Comparison of ENCODE assay signal across 16 cellular contexts in genomic region chr14:89792489-89793366, GRCh38.
DNase-seq lines count a peak whose midpoint lies in the region; ATAC-seq, FAIRE-seq and TF ChIP-seq lines count a peak whose summit lies in the region.
"Had no signal": no experiment of that assay in that cellular context is flagged by ENCODE, and none has a peak within 500 bp of the region (broad histone marks: within the 10 kb centered on the region; RNA-seq: fewer than 3 reads in every experiment).

No MANE protein-coding gene starts in this region.

- ATAC-seq in activated T-helper 17 cell treated with anti-CD3 and anti-CD28 coated beads, Interleukin-2, amount 50 U/mL, for 72 hours (replicated peaks), result no peak
- ATAC-seq in left colon, result no peak
- ATAC-seq: T-helper 17 cell had no signal

- no peaks in the 10 kb centered on the region for H3K9me3 Mint-ChIP-seq in activated T-helper 17 cell treated with anti-CD3 and anti-CD28 coated beads, Interleukin-2, amount 50 U/mL, for 72 hours
- H3K9me3 Mint-ChIP-seq: activated naive CD8-positive, alpha-beta T cell treated with anti-CD3 and anti-CD28 coated beads for 36 hours had no signal

- TF ChIP-seq CTCF in fibroblast of pulmonary artery (IDR thresholded peaks at IDR 0.05; ENCODE audit: low read length, missing control alignments) (no peak), uterus (IDR thresholded peaks at IDR 0.05) (no peak), testis (IDR thresholded peaks at IDR 0.05) (no peak)

- no peaks in the 10 kb centered on the region for H3K4me1 ChIP-seq in uterus
- no peaks in the 10 kb centered on the region for H3K4me1 ChIP-seq in testis
- H3K4me1 ChIP-seq: parathyroid adenoma had no signal

- no peak for FAIRE-seq in GM12891 (lab: Jason Lieb, UNC)
- FAIRE-seq: GM12892 had no signal

- H3K36me3 Mint-ChIP-seq in activated T-helper 17 cell treated with anti-CD3 and anti-CD28 coated beads, Interleukin-2, amount 50 U/mL, for 72 hours (ENCODE audit: low read depth), result no peaks in the 10 kb centered on the region
- H3K36me3 Mint-ChIP-seq: activated naive CD8-positive, alpha-beta T cell treated with anti-CD3 and anti-CD28 coated beads for 36 hours had no signal

- no peaks in the 10 kb centered on the region for H3K9me3 ChIP-seq in uterus
- no peaks in the 10 kb centered on the region for H3K9me3 ChIP-seq in testis

- no peaks in the 10 kb centered on the region for H3K4me1 Mint-ChIP-seq in activated T-helper 17 cell treated with anti-CD3 and anti-CD28 coated beads, Interleukin-2, amount 50 U/mL, for 72 hours
- H3K4me1 Mint-ChIP-seq: activated naive CD8-positive, alpha-beta T cell treated with anti-CD3 and anti-CD28 coated beads for 36 hours; T-helper 17 cell had no signal

- TF ChIP-seq POLR2A in uterus (IDR thresholded peaks at IDR 0.05), result no peak
- TF ChIP-seq POLR2A in GM12891 (IDR thresholded peaks at IDR 0.05; ENCODE audit: low read depth, low read length), result no peak
- TF ChIP-seq POLR2A in testis (IDR thresholded peaks at IDR 0.05), result no peak

- H3K27me3 ChIP-seq in uterus (no peaks in the 10 kb centered on the region), testis (no peaks in the 10 kb centered on the region)

- intact Hi-C loops in uterus (cut with DNase I; ENCODE audit: low total_unique reads) (no loop called here), left colon (cut with DNase I, micrococcal nuclease) (no loop called here), testis (cut with DNase I; ENCODE audit: low total_unique reads) (no loop called here)

- no peaks in the 10 kb centered on the region for H3K36me3 ChIP-seq in uterus
- no peaks in the 10 kb centered on the region for H3K36me3 ChIP-seq in testis (ENCODE audit: low read depth, missing control alignments)

- peak overlapping the region in 1 of 2 donors; percentile 42 for H3K27ac ChIP-seq in uterus
- H3K27ac ChIP-seq in testis, result no peak overlapping the region
- H3K27ac ChIP-seq: parathyroid adenoma had no signal

- H3K4me3 ChIP-seq in fibroblast of pulmonary artery (replicated peaks; ENCODE audit: low read depth, low read length), result no peak overlapping the region
- H3K4me3 ChIP-seq in uterus, result no peak overlapping the region
- no peak overlapping the region for H3K4me3 ChIP-seq in testis

- 86 to 87% methylated on average over 12 of the region's 12 CpGs for WGBS in testis, 2 donors

- DNase-seq in fibroblast of pulmonary artery (ENCODE audit: low read depth), result peak; percentile 53
- peak; percentile 58 for DNase-seq in myocyte (ENCODE audit: low read depth)
- DNase-seq in uterus, result peak; percentile 38 to 48
- DNase-seq in GM12891 (ENCODE audit: insufficient read length, low spot score), result no peak
- DNase-seq in left colon, result no peak
- no peak for DNase-seq in testis
- DNase-seq: activated CD4-positive, alpha-beta T cell treated with anti-CD3 and anti-CD28 coated beads for 1 hour; activated CD8-positive, alpha-beta memory T cell treated with anti-CD3 and anti-CD28 coated beads, Interleukin-2, amount 50 U/mL, for 48 hours; activated naive CD8-positive, alpha-beta T cell treated with anti-CD3 and anti-CD28 coated beads for 36 hours; midbrain; RPMI8226; T-helper 17 cell had no signal

- H3K4me3 Mint-ChIP-seq in activated T-helper 17 cell treated with anti-CD3 and anti-CD28 coated beads, Interleukin-2, amount 50 U/mL, for 72 hours, result no peak overlapping the region
- H3K4me3 Mint-ChIP-seq: activated naive CD8-positive, alpha-beta T cell treated with anti-CD3 and anti-CD28 coated beads for 36 hours; CD14-positive monocyte; T-helper 17 cell had no signal

- no peaks in the 10 kb centered on the region for H3K27me3 Mint-ChIP-seq in activated T-helper 17 cell treated with anti-CD3 and anti-CD28 coated beads, Interleukin-2, amount 50 U/mL, for 72 hours
- H3K27me3 Mint-ChIP-seq: activated naive CD8-positive, alpha-beta T cell treated with anti-CD3 and anti-CD28 coated beads for 36 hours; T-helper 17 cell had no signal

- peak overlapping the region; percentile 4 for H3K27ac Mint-ChIP-seq in activated T-helper 17 cell treated with anti-CD3 and anti-CD28 coated beads, Interleukin-2, amount 50 U/mL, for 72 hours
- H3K27ac Mint-ChIP-seq: activated naive CD8-positive, alpha-beta T cell treated with anti-CD3 and anti-CD28 coated beads for 36 hours; T-helper 17 cell had no signal

TF ChIP-seq in GM12891, 5 proteins besides CTCF, POLR2A, EP300 and RAD21:
- TF ChIP-seq PAX5 (IDR thresholded peaks at IDR 0.05; ENCODE audit: insufficient read depth, low read length, severe bottlenecking) (no peak), TAF1 (IDR thresholded peaks at IDR 0.05; ENCODE audit: low read depth, low read length) (no peak), SPI1 (IDR thresholded peaks at IDR 0.05; ENCODE audit: low read depth, low read length) (no peak), POLR2AphosphoS5 (IDR thresholded peaks at IDR 0.05; ENCODE audit: low read depth, low read length) (no peak), POU2F2 (IDR thresholded peaks at IDR 0.05; ENCODE audit: low read depth, low read length) (no peak)

Comparison
In these comparisons a context has a peak if more than half of its experiments do, and no peak if none do; other contexts are left out.
1. DNase-seq: peak in fibroblast of pulmonary artery (single experiment), myocyte (single experiment) and uterus (2 of 2); none in GM12891 (single experiment), left colon (0 of 2) and testis (single experiment).